Comparison of ENCODE assay signal across 1 cellular context in the genomic region with DNA sequence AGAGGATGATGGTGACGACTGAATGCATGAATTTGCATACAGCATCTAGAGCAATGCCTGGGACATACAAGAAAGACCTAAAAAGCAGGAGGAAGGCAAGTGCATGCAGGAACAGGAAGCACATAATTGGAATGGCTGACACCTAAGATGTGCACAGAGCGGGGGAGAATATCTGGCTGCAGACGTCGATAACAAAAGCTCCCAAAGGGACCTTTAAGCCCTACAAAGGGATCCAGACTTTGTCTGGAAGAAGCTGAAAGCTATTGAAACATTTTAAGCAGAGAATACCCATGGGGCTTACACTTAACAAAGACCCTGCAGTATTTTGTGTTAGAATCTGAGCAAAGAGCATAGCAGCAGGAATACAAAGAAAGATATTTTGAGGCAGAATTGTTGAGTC.
TF ChIP-seq lines count a peak whose summit lies in the region.

No MANE protein-coding gene starts in this region.

TF ChIP-seq in K562, 482 proteins besides CTCF, POLR2A, EP300 and RAD21 (continued from another document):
- TF ChIP-seq, protein P1, sequence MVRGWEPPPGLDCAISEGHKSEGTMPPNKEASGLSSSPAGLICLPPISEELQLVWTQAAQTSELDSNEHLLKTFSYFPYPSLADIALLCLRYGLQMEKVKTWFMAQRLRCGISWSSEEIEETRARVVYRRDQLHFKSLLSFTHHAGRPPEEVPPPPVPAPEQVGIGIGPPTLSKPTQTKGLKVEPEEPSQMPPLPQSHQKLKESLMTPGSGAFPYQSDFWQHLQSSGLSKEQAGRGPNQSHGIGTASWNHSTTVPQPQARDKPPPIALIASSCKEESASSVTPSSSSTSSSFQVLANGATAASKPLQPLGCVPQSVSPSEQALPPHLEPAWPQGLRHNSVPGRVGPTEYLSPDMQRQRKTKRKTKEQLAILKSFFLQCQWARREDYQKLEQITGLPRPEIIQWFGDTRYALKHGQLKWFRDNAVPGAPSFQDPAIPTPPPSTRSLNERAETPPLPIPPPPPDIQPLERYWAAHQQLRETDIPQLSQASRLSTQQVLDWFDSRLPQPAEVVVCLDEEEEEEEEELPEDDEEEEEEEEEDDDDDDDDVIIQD (CRISPR knock-in tag; IDR thresholded peaks at IDR 0.05) = no peak
